In genomic region chr5:142466195-142466951, GRCh38 we compare ENCODE assay signal across 15 cellular contexts.
DNase-seq lines count a peak whose midpoint lies in the region; ATAC-seq and TF ChIP-seq lines count a peak whose summit lies in the region.
"Had no signal": no experiment of that assay in that cellular context is flagged by ENCODE, and none has a peak within 500 bp of the region (broad histone marks: within the 10 kb centered on the region; RNA-seq: fewer than 3 reads in every experiment).

No MANE protein-coding gene starts in this region.

- H3K9me3 Mint-ChIP-seq in activated CD4-positive, alpha-beta memory T cell treated with anti-CD3 and anti-CD28 coated beads for 36 hours = no peaks in the 10 kb centered on the region
- no peaks in the 10 kb centered on the region for H3K9me3 Mint-ChIP-seq in activated CD4-positive, alpha-beta memory T cell treated with anti-CD3 and anti-CD28 coated beads, Interleukin-2, amount 10 ng/mL, durations not matched to agents 7 days and 5 days

- CTCF ChIA-PET in activated CD4-positive, alpha-beta memory T cell treated with anti-CD3 and anti-CD28 coated beads for 36 hours (lab: Charles Lee) = interaction anchor here (0.6 kb wide), 1 partner anchor 109 kb away, joined by 4 read pairs; no protein-coding TSS in a partner anchor
- CTCF ChIA-PET in activated CD4-positive, alpha-beta memory T cell treated with anti-CD3 and anti-CD28 coated beads, Interleukin-2, amount 10 ng/mL, durations not matched to agents 7 days and 5 days (lab: Charles Lee) = no interaction called here
- CTCF ChIA-PET in HEK293T (lab: Yijun Ruan, JAX) = interaction anchor here (0.6 kb wide), 1 partner anchor 57 kb away, joined by 5 read pairs; no protein-coding TSS in a partner anchor

- no peaks in the 10 kb centered on the region for H3K27me3 Mint-ChIP-seq in activated CD4-positive, alpha-beta memory T cell treated with anti-CD3 and anti-CD28 coated beads for 36 hours
- no peaks in the 10 kb centered on the region for H3K27me3 Mint-ChIP-seq in activated CD4-positive, alpha-beta memory T cell treated with anti-CD3 and anti-CD28 coated beads, Interleukin-2, amount 10 ng/mL, durations not matched to agents 7 days and 5 days

- POLR2A ChIA-PET in activated CD4-positive, alpha-beta memory T cell treated with anti-CD3 and anti-CD28 coated beads for 36 hours (lab: Charles Lee) = no interaction called here
- POLR2A ChIA-PET in activated CD4-positive, alpha-beta memory T cell treated with anti-CD3 and anti-CD28 coated beads, Interleukin-2, amount 10 ng/mL, durations not matched to agents 7 days and 5 days (lab: Charles Lee) = no interaction called here
- POLR2A ChIA-PET in HEK293T (lab: Yijun Ruan, JAX) = no interaction called here

- no peak overlapping the region for H3K4me3 ChIP-seq in retinal pigment epithelial cell (ENCODE audit: low read length)
- H3K4me3 ChIP-seq: colonic mucosa, gastroesophageal sphincter, uterus had no signal

- no peaks in the 10 kb centered on the region for H3K36me3 Mint-ChIP-seq in activated CD4-positive, alpha-beta memory T cell treated with anti-CD3 and anti-CD28 coated beads for 36 hours
- no peaks in the 10 kb centered on the region for H3K36me3 Mint-ChIP-seq in activated CD4-positive, alpha-beta memory T cell treated with anti-CD3 and anti-CD28 coated beads, Interleukin-2, amount 10 ng/mL, durations not matched to agents 7 days and 5 days (ENCODE audit: low read depth)

- no peak for TF ChIP-seq CTCF in retinal pigment epithelial cell (conservative IDR thresholded peaks at IDR 0.05; ENCODE audit: low read depth, low read length)

- no peak overlapping the region for H3K27ac Mint-ChIP-seq in activated CD4-positive, alpha-beta memory T cell treated with anti-CD3 and anti-CD28 coated beads for 36 hours
- no peak overlapping the region for H3K27ac Mint-ChIP-seq in activated CD4-positive, alpha-beta memory T cell treated with anti-CD3 and anti-CD28 coated beads, Interleukin-2, amount 10 ng/mL, durations not matched to agents 7 days and 5 days

- ATAC-seq in HG03432 (IDR thresholded peaks at IDR 0.05; ENCODE audit: unreplicated experiment) (no peak), GM21619 (IDR thresholded peaks at IDR 0.05; ENCODE audit: unreplicated experiment) (no peak)
- ATAC-seq: gastroesophageal sphincter had no signal

- peaks cover 20% of the 10 kb centered on the region for H3K4me1 Mint-ChIP-seq in activated CD4-positive, alpha-beta memory T cell treated with anti-CD3 and anti-CD28 coated beads for 36 hours (ENCODE audit: low read depth)
- peaks cover 5% of the 10 kb centered on the region for H3K4me1 Mint-ChIP-seq in activated CD4-positive, alpha-beta memory T cell treated with anti-CD3 and anti-CD28 coated beads, Interleukin-2, amount 10 ng/mL, durations not matched to agents 7 days and 5 days

- no peak overlapping the region for H3K4me3 Mint-ChIP-seq in activated CD4-positive, alpha-beta memory T cell treated with anti-CD3 and anti-CD28 coated beads for 36 hours
- H3K4me3 Mint-ChIP-seq in activated CD4-positive, alpha-beta memory T cell treated with anti-CD3 and anti-CD28 coated beads, Interleukin-2, amount 10 ng/mL, durations not matched to agents 7 days and 5 days = no peak overlapping the region

- intact Hi-C loops in activated CD4-positive, alpha-beta memory T cell treated with anti-CD3 and anti-CD28 coated beads for 36 hours (cut with micrococcal nuclease) = no loop called here

- DNase-seq in activated CD4-positive, alpha-beta memory T cell treated with anti-CD3 and anti-CD28 coated beads for 36 hours = peak; percentile 38
- DNase-seq in activated CD4-positive, alpha-beta memory T cell treated with anti-CD3 and anti-CD28 coated beads, Interleukin-2, amount 10 ng/mL, durations not matched to agents 7 days and 5 days = no peak
- DNase-seq in NCI-H2171 treated with DMSO at 0.1 percent for 48 hours (lab: John Stamatoyannopoulos, UW) (peak; percentile 54), dermis blood vessel endothelial cell (peak; percentile 70), retinal pigment epithelial cell (ENCODE audit: low read depth) (peak; percentile 67), HEK293T (ENCODE audit: extremely low spot score) (no peak)
- DNase-seq: activated CD4-positive, alpha-beta T cell treated with anti-CD3 and anti-CD28 coated beads, Interleukin-2, amount 50 U/mL, for 1 hour; colonic mucosa; DND-41; NCI-H1105; stimulated activated CD4-positive, alpha-beta T cell treated with anti-CD3 and anti-CD28 coated beads, Interleukin-15, amount 100 ng/mL, for 24 hours; uterus had no signal

TF ChIP-seq in HEK293T, 16 proteins besides CTCF, POLR2A, EP300 and RAD21:
- no peak for TF ChIP-seq FOXK2 (IDR thresholded peaks at IDR 0.05)
- no peak for TF ChIP-seq L3MBTL2 (conservative IDR thresholded peaks at IDR 0.05)
- TF ChIP-seq TARDBP (IDR thresholded peaks at IDR 0.05) = no peak
- no peak for TF ChIP-seq ZNF384 (IDR thresholded peaks at IDR 0.05)
- no peak for TF ChIP-seq FOXA1 (IDR thresholded peaks at IDR 0.05)
- no peak for TF ChIP-seq FOXM1 (IDR thresholded peaks at IDR 0.05; ENCODE audit: borderline replicate concordance)
- TF ChIP-seq ARNT (IDR thresholded peaks at IDR 0.05) = no peak
- TF ChIP-seq CTBP1 (IDR thresholded peaks at IDR 0.05; ENCODE audit: borderline replicate concordance) = no peak
- no peak for TF ChIP-seq LEF1 (IDR thresholded peaks at IDR 0.05; ENCODE audit: borderline replicate concordance)

Comparison
In these comparisons a context has a peak if more than half of its experiments do, and no peak if none do; other contexts are left out.
1. DNase-seq: peak in activated CD4-positive, alpha-beta memory T cell treated with anti-CD3 and anti-CD28 coated beads for 36 hours (single experiment), NCI-H2171 treated with DMSO at 0.1 percent for 48 hours (single experiment), dermis blood vessel endothelial cell (single experiment) and retinal pigment epithelial cell (single experiment); none in activated CD4-positive, alpha-beta memory T cell treated with anti-CD3 and anti-CD28 coated beads, Interleukin-2, amount 10 ng/mL, durations not matched to agents 7 days and 5 days (single experiment) and HEK293T (single experiment).